In the genomic region with DNA sequence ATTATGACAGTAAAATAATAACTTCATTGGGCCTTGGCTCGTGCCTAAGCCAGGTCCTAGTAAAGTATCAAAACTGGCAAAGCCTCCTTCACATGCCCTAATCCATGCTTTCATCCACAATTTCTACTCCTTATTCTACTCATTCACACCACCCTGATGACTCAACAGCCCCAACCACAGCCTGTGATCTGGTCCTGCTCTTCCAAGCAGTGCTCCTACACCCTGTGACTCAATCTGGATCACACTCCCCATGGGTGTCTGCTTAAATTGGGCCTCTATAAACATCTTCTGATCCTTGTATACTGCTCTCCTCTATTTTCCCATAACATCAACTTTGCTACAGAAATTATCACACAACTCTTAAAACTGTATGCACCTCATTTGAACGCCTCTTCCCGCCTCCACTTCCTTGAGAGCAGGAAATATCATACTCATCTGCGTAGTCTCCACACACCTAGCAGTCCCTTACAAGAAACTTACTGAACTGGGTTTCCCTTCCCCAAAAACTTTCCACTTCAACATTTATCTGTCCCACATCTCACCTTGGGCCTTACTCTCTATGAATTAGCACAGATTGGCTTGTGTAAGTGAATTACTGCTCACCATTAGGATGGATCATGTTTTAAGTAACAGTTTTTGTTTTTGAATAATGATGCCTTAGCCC, we compare ENCODE assay signal across 9 cellular contexts. TPM values are rescaled to one million over a fixed set of nuclear protein-coding genes. Genes with fewer than 3 reads are reported as not detected.
A peak's percentile ranks its signal among the peaks of the same experiment; 100 is the strongest.
DNase-seq lines count a peak whose midpoint lies in the region; ATAC-seq and TF ChIP-seq lines count a peak whose summit lies in the region.
"Had no signal": no experiment of that assay in that cellular context is flagged by ENCODE, and none has a peak within 500 bp of the region (broad histone marks: within the 10 kb centered on the region; RNA-seq: fewer than 3 reads in every experiment).

No MANE protein-coding gene starts in this region.

- H3K4me3 ChIP-seq in mesendoderm (ENCODE audit: low read length) = no peak overlapping the region
- no peak overlapping the region for H3K4me3 ChIP-seq in coronary artery

- H3K27me3 ChIP-seq in mesendoderm (ENCODE audit: insufficient read depth, low read length, poor library complexity) = no peaks in the 10 kb centered on the region

- no peak overlapping the region for H3K4ac ChIP-seq in mesendoderm (ENCODE audit: low read depth, low read length)

- peak overlapping the region; percentile 40 for H3K27ac Mint-ChIP-seq in HFFc6

- H3K56ac ChIP-seq in mesendoderm (ENCODE audit: low read length) = no peak overlapping the region

- no peak overlapping the region for H2BK15ac ChIP-seq in mesendoderm (replicated peaks; ENCODE audit: low read depth)

- no peak overlapping the region for H4K8ac ChIP-seq in mesendoderm (ENCODE audit: low read depth, low read length)

- no peak overlapping the region for H2AK5ac ChIP-seq in mesendoderm (ENCODE audit: low read length)

- ATAC-seq in GM18502 (IDR thresholded peaks at IDR 0.05; ENCODE audit: poor library complexity, unreplicated experiment) = peak; percentile 67
- peak; percentile 78 to 85 for ATAC-seq in activated T-cell treated with anti-CD3 and anti-CD28 coated beads, Interleukin-2, amount 50 U/mL, for 4 hours

- H4K5ac ChIP-seq in mesendoderm (ENCODE audit: low read length) = no peak overlapping the region

- H3K36me3 Mint-ChIP-seq in HFFc6 (ENCODE audit: low read depth) = peaks cover 27% of the 10 kb centered on the region
- peaks cover 38% of the 10 kb centered on the region for H3K36me3 Mint-ChIP-seq in activated T-cell treated with anti-CD3 and anti-CD28 coated beads, Interleukin-2, amount 50 U/mL, for 4 hours (ENCODE audit: insufficient read depth)

- H3K27ac ChIP-seq in mesendoderm (ENCODE audit: low read depth, low read length) = no peak overlapping the region
- no peak overlapping the region for H3K27ac ChIP-seq in coronary artery
- H3K27ac ChIP-seq: HL-60 had no signal

- peaks cover 15% of the 10 kb centered on the region for H3K4me1 Mint-ChIP-seq in HFFc6 (ENCODE audit: low read depth)
- H3K4me1 Mint-ChIP-seq in activated T-cell treated with anti-CD3 and anti-CD28 coated beads, Interleukin-2, amount 50 U/mL, for 4 hours (ENCODE audit: low read depth) = peaks cover 13% of the 10 kb centered on the region

- H3K27me3 Mint-ChIP-seq in HFFc6 (ENCODE audit: insufficient read depth) = no peaks in the 10 kb centered on the region
- H3K27me3 Mint-ChIP-seq in activated T-cell treated with anti-CD3 and anti-CD28 coated beads, Interleukin-2, amount 50 U/mL, for 4 hours (ENCODE audit: low read depth) = no peaks in the 10 kb centered on the region

- no peaks in the 10 kb centered on the region for H3K4me1 ChIP-seq in mesendoderm (ENCODE audit: control insufficient read depth, low read depth, low read length)

- no peak overlapping the region for H3K4me3 Mint-ChIP-seq in HFFc6
- no peak overlapping the region for H3K4me3 Mint-ChIP-seq in activated T-cell treated with anti-CD3 and anti-CD28 coated beads, Interleukin-2, amount 50 U/mL, for 4 hours

- no peak overlapping the region for H3K9ac ChIP-seq in mesendoderm (ENCODE audit: low read length)

- peaks cover 5% of the 10 kb centered on the region for H3K36me3 ChIP-seq in mesendoderm (ENCODE audit: control insufficient read depth, insufficient read depth, low read length)

- TF ChIP-seq CTCF in HFFc6 (IDR thresholded peaks at IDR 0.05) (no peak), GM13977 (IDR thresholded peaks at IDR 0.05; ENCODE audit: extremely low read depth, insufficient read depth, missing control alignments) (no peak), coronary artery (IDR thresholded peaks at IDR 0.05) (no peak)

- H2BK5ac ChIP-seq in mesendoderm (ENCODE audit: low read length) = no peak overlapping the region

- no peak overlapping the region for H3K23ac ChIP-seq in mesendoderm (ENCODE audit: low read length)

- no peak overlapping the region for H3K4me2 ChIP-seq in mesendoderm (ENCODE audit: low read length)

- DNase-seq in HFFc6 = peak; percentile 41
- no peak for DNase-seq in activated T-cell treated with anti-CD3 and anti-CD28 coated beads, Interleukin-2, amount 50 U/mL, for 4 hours
- peak; percentile 11 for DNase-seq in mesendoderm
- no peak for DNase-seq in mesenteric fat pad (ENCODE audit: low spot score)
- no peak for DNase-seq in hepatic stellate cell (ENCODE audit: low spot score)
- no peak for DNase-seq in GM13977 (ENCODE audit: low spot score)
- no peak for DNase-seq in coronary artery (ENCODE audit: low spot score)

- H3K18ac ChIP-seq in mesendoderm (ENCODE audit: low read length) = no peak overlapping the region

- H2BK120ac ChIP-seq in mesendoderm (ENCODE audit: low read depth, low read length) = no peak overlapping the region

- H3K9me3 Mint-ChIP-seq in HFFc6 = no peaks in the 10 kb centered on the region
- no peaks in the 10 kb centered on the region for H3K9me3 Mint-ChIP-seq in activated T-cell treated with anti-CD3 and anti-CD28 coated beads, Interleukin-2, amount 50 U/mL, for 4 hours

- in situ Hi-C loops in GM13977 (cut with MboI; ENCODE audit: low pct_unique_long_range_greater_than_20kb, low sequenced_read_pairs, unreplicated experiment) = no loop called here

- no CpG with 5 or more reads among the region's 4 CpGs for WGBS in mesendoderm (ENCODE audit: extremely low coverage, insufficient coverage, low lambda C conversion rate)

- no peaks in the 10 kb centered on the region for H3K79me1 ChIP-seq in mesendoderm (ENCODE audit: low read length)

- no peaks in the 10 kb centered on the region for H3K79me2 ChIP-seq in mesendoderm (ENCODE audit: control insufficient read depth, insufficient read depth, low read length)

RNA-seq across cellular contexts. Expression of a gene that starts 15.9 kb away (rescaled TPM):
- 10 to 100 TPM; 23.1 to 40.8 (median 30.0) TPM for total RNA-seq in HFFc6 (2021; fragmentation: NEBNext Ultra II Directional; extraction: Animal tissue kit (Norgen Biotek cat#: 25700))
- 10 to 100 TPM; 47.7 to 62.0 (median 54.7) TPM for total RNA-seq in activated T-cell treated with anti-CD3 and anti-CD28 coated beads, Interleukin-2, amount 50 U/mL, for 4 hours
- polyA plus RNA-seq in mesendoderm (2013, experiment 1 of 2) = 20.3 TPM
- polyA plus RNA-seq in mesendoderm (2013, experiment 2 of 2) = 19.9 TPM
- 20.1 TPM for total RNA-seq in mesenteric fat pad

RNA-seq across cellular contexts. Expression of a gene that starts 25.6 kb away (rescaled TPM):
- total RNA-seq in HFFc6 (2021; fragmentation: NEBNext Ultra II Directional; extraction: Animal tissue kit (Norgen Biotek cat#: 25700)) = under 1 TPM in 1 of 6 experiments, not detected in 5; 0.09 TPM
- not detected for total RNA-seq in activated T-cell treated with anti-CD3 and anti-CD28 coated beads, Interleukin-2, amount 50 U/mL, for 4 hours
- polyA plus RNA-seq in mesendoderm (2013, experiment 1 of 2) = 0.04 TPM
- 0.06 TPM for polyA plus RNA-seq in mesendoderm (2013, experiment 2 of 2)
- total RNA-seq in mesenteric fat pad = 0.26 TPM

Comparison
In these comparisons a context has a peak if more than half of its experiments do, and no peak if none do; other contexts are left out.
1. DNase-seq: peak in HFFc6 (single experiment) and mesendoderm (single experiment); none in activated T-cell treated with anti-CD3 and anti-CD28 coated beads, Interleukin-2, amount 50 U/mL, for 4 hours (single experiment), mesenteric fat pad (single experiment), hepatic stellate cell (single experiment), GM13977 (single experiment) and coronary artery (single experiment).